ENCODE assay signal across 1 cellular context in genomic region chr3:148711981-148712666, GRCh38.
TF ChIP-seq lines count a peak whose summit lies in the region.

No MANE protein-coding gene starts in this region.

TF ChIP-seq in HepG2, 621 proteins besides CTCF, POLR2A, EP300 and RAD21 (continues in another document):
- TF ChIP-seq, protein P1, sequence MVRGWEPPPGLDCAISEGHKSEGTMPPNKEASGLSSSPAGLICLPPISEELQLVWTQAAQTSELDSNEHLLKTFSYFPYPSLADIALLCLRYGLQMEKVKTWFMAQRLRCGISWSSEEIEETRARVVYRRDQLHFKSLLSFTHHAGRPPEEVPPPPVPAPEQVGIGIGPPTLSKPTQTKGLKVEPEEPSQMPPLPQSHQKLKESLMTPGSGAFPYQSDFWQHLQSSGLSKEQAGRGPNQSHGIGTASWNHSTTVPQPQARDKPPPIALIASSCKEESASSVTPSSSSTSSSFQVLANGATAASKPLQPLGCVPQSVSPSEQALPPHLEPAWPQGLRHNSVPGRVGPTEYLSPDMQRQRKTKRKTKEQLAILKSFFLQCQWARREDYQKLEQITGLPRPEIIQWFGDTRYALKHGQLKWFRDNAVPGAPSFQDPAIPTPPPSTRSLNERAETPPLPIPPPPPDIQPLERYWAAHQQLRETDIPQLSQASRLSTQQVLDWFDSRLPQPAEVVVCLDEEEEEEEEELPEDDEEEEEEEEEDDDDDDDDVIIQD (CRISPR knock-in tag; IDR thresholded peaks at IDR 0.05; ENCODE audit: low read depth): peak; percentile 18; the same call in 1 of the 2 replicates
- TF ChIP-seq RXRB (CRISPR knock-in tag; IDR thresholded peaks at IDR 0.05; ENCODE audit: borderline replicate concordance): peak; percentile 48; the same call in 1 of the 2 replicates
- TF ChIP-seq ZNF619 (CRISPR knock-in tag; IDR thresholded peaks at IDR 0.05): no peak
- peak; percentile 74 for TF ChIP-seq POGZ (CRISPR knock-in tag; IDR thresholded peaks at IDR 0.05)
- no peak for TF ChIP-seq ERF (CRISPR knock-in tag; IDR thresholded peaks at IDR 0.05)
- no peak for TF ChIP-seq ZNF800 (CRISPR knock-in tag; IDR thresholded peaks at IDR 0.05)
- TF ChIP-seq AKAP8 (CRISPR knock-in tag; IDR thresholded peaks at IDR 0.05): no peak
- TF ChIP-seq, protein P2, sequence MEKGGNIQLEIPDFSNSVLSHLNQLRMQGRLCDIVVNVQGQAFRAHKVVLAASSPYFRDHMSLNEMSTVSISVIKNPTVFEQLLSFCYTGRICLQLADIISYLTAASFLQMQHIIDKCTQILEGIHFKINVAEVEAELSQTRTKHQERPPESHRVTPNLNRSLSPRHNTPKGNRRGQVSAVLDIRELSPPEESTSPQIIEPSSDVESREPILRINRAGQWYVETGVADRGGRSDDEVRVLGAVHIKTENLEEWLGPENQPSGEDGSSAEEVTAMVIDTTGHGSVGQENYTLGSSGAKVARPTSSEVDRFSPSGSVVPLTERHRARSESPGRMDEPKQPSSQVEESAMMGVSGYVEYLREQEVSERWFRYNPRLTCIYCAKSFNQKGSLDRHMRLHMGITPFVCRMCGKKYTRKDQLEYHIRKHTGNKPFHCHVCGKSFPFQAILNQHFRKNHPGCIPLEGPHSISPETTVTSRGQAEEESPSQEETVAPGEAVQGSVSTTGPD (CRISPR knock-in tag; IDR thresholded peaks at IDR 0.05): no peak
- no peak for TF ChIP-seq ZNF510 (CRISPR knock-in tag; IDR thresholded peaks at IDR 0.05; ENCODE audit: low read depth)
- no peak for TF ChIP-seq SMARCC2 (IDR thresholded peaks at IDR 0.05)
- TF ChIP-seq TEAD2 (CRISPR knock-in tag; IDR thresholded peaks at IDR 0.05): no peak
- no peak for TF ChIP-seq HIVEP1 (CRISPR knock-in tag; IDR thresholded peaks at IDR 0.05)
- TF ChIP-seq ZNF841 (CRISPR knock-in tag; IDR thresholded peaks at IDR 0.05; ENCODE audit: borderline replicate concordance): no peak
- no peak for TF ChIP-seq GFI1 (CRISPR knock-in tag; IDR thresholded peaks at IDR 0.05; ENCODE audit: borderline replicate concordance)
- no peak for TF ChIP-seq CAMTA2 (CRISPR knock-in tag; IDR thresholded peaks at IDR 0.05; ENCODE audit: borderline replicate concordance)
- no peak for TF ChIP-seq HNRNPL (IDR thresholded peaks at IDR 0.05; ENCODE audit: low read depth, low read length)
- TF ChIP-seq ZBTB43 (CRISPR knock-in tag; conservative IDR thresholded peaks at IDR 0.05): no peak
- TF ChIP-seq MLXIP (CRISPR knock-in tag; IDR thresholded peaks at IDR 0.05; ENCODE audit: borderline replicate concordance): no peak
- TF ChIP-seq TOE1 (CRISPR knock-in tag; IDR thresholded peaks at IDR 0.05): no peak
- no peak for TF ChIP-seq TFE3 (CRISPR knock-in tag; IDR thresholded peaks at IDR 0.05)
- no peak for TF ChIP-seq HINFP (CRISPR knock-in tag; IDR thresholded peaks at IDR 0.05; ENCODE audit: low read depth)
- TF ChIP-seq ZNF343 (CRISPR knock-in tag; IDR thresholded peaks at IDR 0.05): no peak
- no peak for TF ChIP-seq ZNF550 (CRISPR knock-in tag; IDR thresholded peaks at IDR 0.05; ENCODE audit: borderline replicate concordance)
- TF ChIP-seq SMAD9 (CRISPR knock-in tag; IDR thresholded peaks at IDR 0.05): no peak
- 0 out of 2 replicates have a peak, but pooled peaks have one; percentile 30 for TF ChIP-seq ZFY (CRISPR knock-in tag; IDR thresholded peaks at IDR 0.05)
- no peak for TF ChIP-seq ETV6 (CRISPR knock-in tag; conservative IDR thresholded peaks at IDR 0.05)
- TF ChIP-seq ZNF333 (CRISPR knock-in tag; IDR thresholded peaks at IDR 0.05; ENCODE audit: borderline replicate concordance): no peak
- no peak for TF ChIP-seq POLR2AphosphoS2 (IDR thresholded peaks at IDR 0.05; ENCODE audit: low read depth, low read length)
- TF ChIP-seq MLLT10 (CRISPR knock-in tag; IDR thresholded peaks at IDR 0.05): no peak
- TF ChIP-seq, protein P3, sequence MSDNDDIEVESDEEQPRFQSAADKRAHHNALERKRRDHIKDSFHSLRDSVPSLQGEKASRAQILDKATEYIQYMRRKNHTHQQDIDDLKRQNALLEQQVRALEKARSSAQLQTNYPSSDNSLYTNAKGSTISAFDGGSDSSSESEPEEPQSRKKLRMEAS (IDR thresholded peaks at IDR 0.05): no peak
- TF ChIP-seq, protein P4, sequence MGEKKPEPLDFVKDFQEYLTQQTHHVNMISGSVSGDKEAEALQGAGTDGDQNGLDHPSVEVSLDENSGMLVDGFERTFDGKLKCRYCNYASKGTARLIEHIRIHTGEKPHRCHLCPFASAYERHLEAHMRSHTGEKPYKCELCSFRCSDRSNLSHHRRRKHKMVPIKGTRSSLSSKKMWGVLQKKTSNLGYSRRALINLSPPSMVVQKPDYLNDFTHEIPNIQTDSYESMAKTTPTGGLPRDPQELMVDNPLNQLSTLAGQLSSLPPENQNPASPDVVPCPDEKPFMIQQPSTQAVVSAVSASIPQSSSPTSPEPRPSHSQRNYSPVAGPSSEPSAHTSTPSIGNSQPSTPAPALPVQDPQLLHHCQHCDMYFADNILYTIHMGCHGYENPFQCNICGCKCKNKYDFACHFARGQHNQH (CRISPR knock-in tag; IDR thresholded peaks at IDR 0.05): no peak
- no peak for TF ChIP-seq ZNF607 (CRISPR knock-in tag; IDR thresholded peaks at IDR 0.05; ENCODE audit: borderline replicate concordance)
- TF ChIP-seq ZKSCAN1 (IDR thresholded peaks at IDR 0.05; ENCODE audit: low read length): no peak
- TF ChIP-seq HBP1 (CRISPR knock-in tag; IDR thresholded peaks at IDR 0.05; ENCODE audit: low read depth): no peak
- TF ChIP-seq AGO1 (IDR thresholded peaks at IDR 0.05; ENCODE audit: low read depth, low read length, poor library complexity, severe bottlenecking): no peak
- TF ChIP-seq, protein P5, sequence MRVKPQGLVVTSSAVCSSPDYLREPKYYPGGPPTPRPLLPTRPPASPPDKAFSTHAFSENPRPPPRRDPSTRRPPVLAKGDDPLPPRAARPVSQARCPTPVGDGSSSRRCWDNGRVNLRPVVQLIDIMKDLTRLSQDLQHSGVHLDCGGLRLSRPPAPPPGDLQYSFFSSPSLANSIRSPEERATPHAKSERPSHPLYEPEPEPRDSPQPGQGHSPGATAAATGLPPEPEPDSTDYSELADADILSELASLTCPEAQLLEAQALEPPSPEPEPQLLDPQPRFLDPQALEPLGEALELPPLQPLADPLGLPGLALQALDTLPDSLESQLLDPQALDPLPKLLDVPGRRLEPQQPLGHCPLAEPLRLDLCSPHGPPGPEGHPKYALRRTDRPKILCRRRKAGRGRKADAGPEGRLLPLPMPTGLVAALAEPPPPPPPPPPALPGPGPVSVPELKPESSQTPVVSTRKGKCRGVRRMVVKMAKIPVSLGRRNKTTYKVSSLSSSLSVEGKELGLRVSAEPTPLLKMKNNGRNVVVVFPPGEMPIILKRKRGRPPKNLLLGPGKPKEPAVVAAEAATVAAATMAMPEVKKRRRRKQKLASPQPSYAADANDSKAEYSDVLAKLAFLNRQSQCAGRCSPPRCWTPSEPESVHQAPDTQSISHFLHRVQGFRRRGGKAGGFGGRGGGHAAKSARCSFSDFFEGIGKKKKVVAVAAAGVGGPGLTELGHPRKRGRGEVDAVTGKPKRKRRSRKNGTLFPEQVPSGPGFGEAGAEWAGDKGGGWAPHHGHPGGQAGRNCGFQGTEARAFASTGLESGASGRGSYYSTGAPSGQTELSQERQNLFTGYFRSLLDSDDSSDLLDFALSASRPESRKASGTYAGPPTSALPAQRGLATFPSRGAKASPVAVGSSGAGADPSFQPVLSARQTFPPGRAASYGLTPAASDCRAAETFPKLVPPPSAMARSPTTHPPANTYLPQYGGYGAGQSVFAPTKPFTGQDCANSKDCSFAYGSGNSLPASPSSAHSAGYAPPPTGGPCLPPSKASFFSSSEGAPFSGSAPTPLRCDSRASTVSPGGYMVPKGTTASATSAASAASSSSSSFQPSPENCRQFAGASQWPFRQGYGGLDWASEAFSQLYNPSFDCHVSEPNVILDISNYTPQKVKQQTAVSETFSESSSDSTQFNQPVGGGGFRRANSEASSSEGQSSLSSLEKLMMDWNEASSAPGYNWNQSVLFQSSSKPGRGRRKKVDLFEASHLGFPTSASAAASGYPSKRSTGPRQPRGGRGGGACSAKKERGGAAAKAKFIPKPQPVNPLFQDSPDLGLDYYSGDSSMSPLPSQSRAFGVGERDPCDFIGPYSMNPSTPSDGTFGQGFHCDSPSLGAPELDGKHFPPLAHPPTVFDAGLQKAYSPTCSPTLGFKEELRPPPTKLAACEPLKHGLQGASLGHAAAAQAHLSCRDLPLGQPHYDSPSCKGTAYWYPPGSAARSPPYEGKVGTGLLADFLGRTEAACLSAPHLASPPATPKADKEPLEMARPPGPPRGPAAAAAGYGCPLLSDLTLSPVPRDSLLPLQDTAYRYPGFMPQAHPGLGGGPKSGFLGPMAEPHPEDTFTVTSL (CRISPR knock-in tag; IDR thresholded peaks at IDR 0.05; ENCODE audit: borderline replicate concordance): peak; percentile 72; the same call in 1 of the 2 replicates
- no peak for TF ChIP-seq ZNF782 (CRISPR knock-in tag; IDR thresholded peaks at IDR 0.05; ENCODE audit: borderline replicate concordance)
